ENCODE assay signal across 8 cellular contexts in the genomic region with DNA sequence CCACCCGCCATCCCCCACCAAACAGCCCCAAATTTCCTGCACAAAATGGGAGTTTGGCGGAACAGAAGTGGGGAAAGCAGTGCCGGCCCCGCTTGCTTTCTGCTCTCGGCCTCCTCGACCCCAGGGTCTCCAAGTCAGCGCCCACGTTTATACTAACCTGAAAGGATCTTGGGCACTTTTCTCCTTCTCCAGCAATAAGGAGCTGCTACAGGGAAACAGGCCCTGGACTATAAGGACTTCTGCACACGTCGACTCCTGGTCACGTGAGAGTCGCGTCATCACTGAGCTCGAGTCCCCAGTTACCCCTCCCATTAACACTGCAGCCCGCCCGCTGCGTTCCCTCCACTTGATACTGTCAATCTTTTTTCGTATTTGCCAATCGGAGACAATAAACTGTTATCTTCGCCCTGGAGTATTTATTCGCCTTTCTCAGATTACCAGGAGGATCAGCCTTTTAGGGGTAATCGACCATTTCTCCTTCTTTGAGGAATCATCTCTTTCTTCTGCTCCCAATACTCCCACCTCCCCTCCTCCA.
DNase-seq lines count a peak whose midpoint lies in the region; ATAC-seq and TF ChIP-seq lines count a peak whose summit lies in the region.

TCEAL8 (minus strand) TSS at position 235 of the 535 bp plus-strand sequence. CDS start 1,176 bp downstream, outside the sequence.

- POLR2A ChIA-PET in AG04449 (lab: Yijun Ruan, JAX) = interaction anchor here (0.5 kb wide), 1 partner anchor 295 kb away, joined by 3 read pairs; no protein-coding TSS in a partner anchor

- in situ Hi-C loops in GM18951 (cut with MboI; ENCODE audit: low sequenced_read_pairs, unreplicated experiment) = no loop called here

- no peak for TF ChIP-seq CTCF in AG04449 (IDR thresholded peaks at IDR 0.05; ENCODE audit: insufficient read depth, low read length, missing control alignments)

- CTCF ChIA-PET in AG04449 (lab: Yijun Ruan, JAX) = interaction anchor here (1.6 kb wide), 2 partner anchors 9 to 31 kb away, joined by 3 to 4 read pairs; no protein-coding TSS in a partner anchor

- DNase-seq in AG04449 (ENCODE audit: low read depth, low spot score) (no peak), NCI-H446 (lab: John Stamatoyannopoulos, UW) (peak; percentile 40 to 78), dedifferentiated amniotic fluid mesenchymal stem cell (ENCODE audit: extremely low spot score) (peak; percentile 70), left kidney (ENCODE audit: low read depth, low spot score) (peak; percentile 96)
- DNase-seq in activated CD4-positive, alpha-beta T cell treated with anti-CD3 and anti-CD28 coated beads for 48 hours = peak; percentile 73
- DNase-seq in stimulated activated CD4-positive, alpha-beta T cell treated with anti-CD3 and anti-CD28 coated beads, Interleukin-1b, Interleukin-23, amount 100 ng/mL, for 48 hours = peak; percentile 65

- TF ChIP-seq POLR2A in GM18951 (IDR thresholded peaks at IDR 0.05; ENCODE audit: extremely low read depth, insufficient read depth, insufficient read length) = peak; percentile 52

- peak within 1 kb of the TSS; percentile 73 for H3K4me3 ChIP-seq in AG04449 (ENCODE audit: low read depth, low read length)

- ATAC-seq in HG03196 (IDR thresholded peaks at IDR 0.05; ENCODE audit: unreplicated experiment) = peak; percentile 95
